ENCODE assay signal across 1 cellular context in the genomic region with DNA sequence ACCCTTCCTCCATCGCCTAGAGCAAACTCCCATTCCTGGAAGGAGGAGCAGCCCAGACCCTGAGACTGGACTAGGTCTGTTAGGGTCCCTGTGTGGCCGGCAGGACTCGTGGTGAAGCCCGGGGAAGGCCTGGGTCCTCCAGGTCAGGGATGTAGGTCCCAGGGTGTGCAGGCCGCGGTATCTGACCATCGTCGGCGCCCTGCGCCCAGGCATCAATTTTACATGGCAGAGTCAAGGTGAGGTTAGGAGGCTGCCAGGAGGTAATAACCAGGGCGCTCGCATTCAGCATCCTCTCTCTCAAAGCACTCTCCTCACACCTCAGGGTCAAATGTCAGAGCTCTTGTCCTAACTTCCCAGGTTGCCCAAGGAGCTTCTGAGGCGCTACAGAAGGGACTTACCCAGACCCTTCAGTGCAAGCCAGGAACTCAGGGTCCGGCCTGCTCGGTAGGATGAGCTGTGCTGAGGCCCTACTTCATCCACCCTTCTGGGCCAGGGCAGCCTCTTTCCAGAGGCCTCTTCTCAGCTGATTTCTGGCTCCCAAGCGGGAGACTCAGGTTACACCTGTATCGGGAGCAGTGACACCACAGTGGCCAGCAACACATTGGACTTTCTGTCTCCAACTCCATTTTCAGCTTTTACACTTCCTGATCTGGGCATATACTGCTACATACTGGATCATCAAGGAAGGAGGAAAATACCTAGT.
TF ChIP-seq lines count a peak whose summit lies in the region.

No MANE protein-coding gene starts in this region.

TF ChIP-seq in HepG2, 621 proteins besides CTCF, POLR2A, EP300 and RAD21 (continued from another document and continues in another):
- TF ChIP-seq, protein P1, sequence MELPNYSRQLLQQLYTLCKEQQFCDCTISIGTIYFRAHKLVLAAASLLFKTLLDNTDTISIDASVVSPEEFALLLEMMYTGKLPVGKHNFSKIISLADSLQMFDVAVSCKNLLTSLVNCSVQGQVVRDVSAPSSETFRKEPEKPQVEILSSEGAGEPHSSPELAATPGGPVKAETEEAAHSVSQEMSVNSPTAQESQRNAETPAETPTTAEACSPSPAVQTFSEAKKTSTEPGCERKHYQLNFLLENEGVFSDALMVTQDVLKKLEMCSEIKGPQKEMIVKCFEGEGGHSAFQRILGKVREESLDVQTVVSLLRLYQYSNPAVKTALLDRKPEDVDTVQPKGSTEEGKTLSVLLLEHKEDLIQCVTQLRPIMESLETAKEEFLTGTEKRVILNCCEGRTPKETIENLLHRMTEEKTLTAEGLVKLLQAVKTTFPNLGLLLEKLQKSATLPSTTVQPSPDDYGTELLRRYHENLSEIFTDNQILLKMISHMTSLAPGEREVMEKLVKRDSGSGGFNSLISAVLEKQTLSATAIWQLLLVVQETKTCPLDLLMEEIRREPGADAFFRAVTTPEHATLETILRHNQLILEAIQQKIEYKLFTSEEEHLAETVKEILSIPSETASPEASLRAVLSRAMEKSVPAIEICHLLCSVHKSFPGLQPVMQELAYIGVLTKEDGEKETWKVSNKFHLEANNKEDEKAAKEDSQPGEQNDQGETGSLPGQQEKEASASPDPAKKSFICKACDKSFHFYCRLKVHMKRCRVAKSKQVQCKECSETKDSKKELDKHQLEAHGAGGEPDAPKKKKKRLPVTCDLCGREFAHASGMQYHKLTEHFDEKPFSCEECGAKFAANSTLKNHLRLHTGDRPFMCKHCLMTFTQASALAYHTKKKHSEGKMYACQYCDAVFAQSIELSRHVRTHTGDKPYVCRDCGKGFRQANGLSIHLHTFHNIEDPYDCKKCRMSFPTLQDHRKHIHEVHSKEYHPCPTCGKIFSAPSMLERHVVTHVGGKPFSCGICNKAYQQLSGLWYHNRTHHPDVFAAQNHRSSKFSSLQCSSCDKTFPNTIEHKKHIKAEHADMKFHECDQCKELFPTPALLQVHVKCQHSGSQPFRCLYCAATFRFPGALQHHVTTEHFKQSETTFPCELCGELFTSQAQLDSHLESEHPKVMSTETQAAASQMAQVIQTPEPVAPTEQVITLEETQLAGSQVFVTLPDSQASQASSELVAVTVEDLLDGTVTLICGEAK (IDR thresholded peaks at IDR 0.05): no peak
- TF ChIP-seq, protein P1 (CRISPR knock-in tag; IDR thresholded peaks at IDR 0.05): no peak
- peak; percentile 77; the same call in 1 of the 2 replicates for TF ChIP-seq NAIF1 (CRISPR knock-in tag; IDR thresholded peaks at IDR 0.05; ENCODE audit: borderline replicate concordance)
- TF ChIP-seq, protein P2, sequence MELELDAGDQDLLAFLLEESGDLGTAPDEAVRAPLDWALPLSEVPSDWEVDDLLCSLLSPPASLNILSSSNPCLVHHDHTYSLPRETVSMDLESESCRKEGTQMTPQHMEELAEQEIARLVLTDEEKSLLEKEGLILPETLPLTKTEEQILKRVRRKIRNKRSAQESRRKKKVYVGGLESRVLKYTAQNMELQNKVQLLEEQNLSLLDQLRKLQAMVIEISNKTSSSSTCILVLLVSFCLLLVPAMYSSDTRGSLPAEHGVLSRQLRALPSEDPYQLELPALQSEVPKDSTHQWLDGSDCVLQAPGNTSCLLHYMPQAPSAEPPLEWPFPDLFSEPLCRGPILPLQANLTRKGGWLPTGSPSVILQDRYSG (CRISPR knock-in tag; IDR thresholded peaks at IDR 0.05): no peak
- peak; percentile 57; the same call in 1 of the 2 replicates for TF ChIP-seq GFI1 (CRISPR knock-in tag; IDR thresholded peaks at IDR 0.05; ENCODE audit: borderline replicate concordance)
- TF ChIP-seq RFXAP (CRISPR knock-in tag; IDR thresholded peaks at IDR 0.05; ENCODE audit: borderline replicate concordance): peak; percentile 5; the same call in 1 of the 2 replicates
- TF ChIP-seq ZNF225 (CRISPR knock-in tag; IDR thresholded peaks at IDR 0.05): peak; percentile 69; the same call in 1 of the 2 replicates
- TF ChIP-seq KDM6A (CRISPR knock-in tag; IDR thresholded peaks at IDR 0.05; ENCODE audit: low read depth): no peak
- 0 out of 2 replicates have a peak, but pooled peaks have one; percentile 14 for TF ChIP-seq ZNF33B (CRISPR knock-in tag; IDR thresholded peaks at IDR 0.05)
- TF ChIP-seq ZNF567 (CRISPR knock-in tag; IDR thresholded peaks at IDR 0.05; ENCODE audit: borderline replicate concordance): 0 out of 2 replicates have a peak, but pooled peaks have one; percentile 23
- TF ChIP-seq, protein P3, sequence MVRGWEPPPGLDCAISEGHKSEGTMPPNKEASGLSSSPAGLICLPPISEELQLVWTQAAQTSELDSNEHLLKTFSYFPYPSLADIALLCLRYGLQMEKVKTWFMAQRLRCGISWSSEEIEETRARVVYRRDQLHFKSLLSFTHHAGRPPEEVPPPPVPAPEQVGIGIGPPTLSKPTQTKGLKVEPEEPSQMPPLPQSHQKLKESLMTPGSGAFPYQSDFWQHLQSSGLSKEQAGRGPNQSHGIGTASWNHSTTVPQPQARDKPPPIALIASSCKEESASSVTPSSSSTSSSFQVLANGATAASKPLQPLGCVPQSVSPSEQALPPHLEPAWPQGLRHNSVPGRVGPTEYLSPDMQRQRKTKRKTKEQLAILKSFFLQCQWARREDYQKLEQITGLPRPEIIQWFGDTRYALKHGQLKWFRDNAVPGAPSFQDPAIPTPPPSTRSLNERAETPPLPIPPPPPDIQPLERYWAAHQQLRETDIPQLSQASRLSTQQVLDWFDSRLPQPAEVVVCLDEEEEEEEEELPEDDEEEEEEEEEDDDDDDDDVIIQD (CRISPR knock-in tag; IDR thresholded peaks at IDR 0.05; ENCODE audit: low read depth): 0 out of 2 replicates have a peak, but pooled peaks have one; percentile 10
- no peak for TF ChIP-seq BHLHE40 (IDR thresholded peaks at IDR 0.05; ENCODE audit: low read length)
- TF ChIP-seq, protein P4, sequence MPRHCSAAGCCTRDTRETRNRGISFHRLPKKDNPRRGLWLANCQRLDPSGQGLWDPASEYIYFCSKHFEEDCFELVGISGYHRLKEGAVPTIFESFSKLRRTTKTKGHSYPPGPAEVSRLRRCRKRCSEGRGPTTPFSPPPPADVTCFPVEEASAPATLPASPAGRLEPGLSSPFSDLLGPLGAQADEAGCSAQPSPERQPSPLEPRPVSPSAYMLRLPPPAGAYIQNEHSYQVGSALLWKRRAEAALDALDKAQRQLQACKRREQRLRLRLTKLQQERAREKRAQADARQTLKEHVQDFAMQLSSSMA (CRISPR knock-in tag; IDR thresholded peaks at IDR 0.05): peak; percentile 60; the same call in 1 of the 2 replicates
- TF ChIP-seq, protein P5, sequence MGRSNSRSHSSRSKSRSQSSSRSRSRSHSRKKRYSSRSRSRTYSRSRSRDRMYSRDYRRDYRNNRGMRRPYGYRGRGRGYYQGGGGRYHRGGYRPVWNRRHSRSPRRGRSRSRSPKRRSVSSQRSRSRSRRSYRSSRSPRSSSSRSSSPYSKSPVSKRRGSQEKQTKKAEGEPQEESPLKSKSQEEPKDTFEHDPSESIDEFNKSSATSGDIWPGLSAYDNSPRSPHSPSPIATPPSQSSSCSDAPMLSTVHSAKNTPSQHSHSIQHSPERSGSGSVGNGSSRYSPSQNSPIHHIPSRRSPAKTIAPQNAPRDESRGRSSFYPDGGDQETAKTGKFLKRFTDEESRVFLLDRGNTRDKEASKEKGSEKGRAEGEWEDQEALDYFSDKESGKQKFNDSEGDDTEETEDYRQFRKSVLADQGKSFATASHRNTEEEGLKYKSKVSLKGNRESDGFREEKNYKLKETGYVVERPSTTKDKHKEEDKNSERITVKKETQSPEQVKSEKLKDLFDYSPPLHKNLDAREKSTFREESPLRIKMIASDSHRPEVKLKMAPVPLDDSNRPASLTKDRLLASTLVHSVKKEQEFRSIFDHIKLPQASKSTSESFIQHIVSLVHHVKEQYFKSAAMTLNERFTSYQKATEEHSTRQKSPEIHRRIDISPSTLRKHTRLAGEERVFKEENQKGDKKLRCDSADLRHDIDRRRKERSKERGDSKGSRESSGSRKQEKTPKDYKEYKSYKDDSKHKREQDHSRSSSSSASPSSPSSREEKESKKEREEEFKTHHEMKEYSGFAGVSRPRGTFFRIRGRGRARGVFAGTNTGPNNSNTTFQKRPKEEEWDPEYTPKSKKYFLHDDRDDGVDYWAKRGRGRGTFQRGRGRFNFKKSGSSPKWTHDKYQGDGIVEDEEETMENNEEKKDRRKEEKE (IDR thresholded peaks at IDR 0.05): no peak
- no peak for TF ChIP-seq STAT5B (CRISPR knock-in tag; IDR thresholded peaks at IDR 0.05)
- TF ChIP-seq ZNF841 (CRISPR knock-in tag; IDR thresholded peaks at IDR 0.05; ENCODE audit: borderline replicate concordance): no peak
- 0 out of 2 replicates have a peak, but pooled peaks have one; percentile 63 for TF ChIP-seq ZSCAN22 (CRISPR knock-in tag; IDR thresholded peaks at IDR 0.05)
- TF ChIP-seq, protein P6, sequence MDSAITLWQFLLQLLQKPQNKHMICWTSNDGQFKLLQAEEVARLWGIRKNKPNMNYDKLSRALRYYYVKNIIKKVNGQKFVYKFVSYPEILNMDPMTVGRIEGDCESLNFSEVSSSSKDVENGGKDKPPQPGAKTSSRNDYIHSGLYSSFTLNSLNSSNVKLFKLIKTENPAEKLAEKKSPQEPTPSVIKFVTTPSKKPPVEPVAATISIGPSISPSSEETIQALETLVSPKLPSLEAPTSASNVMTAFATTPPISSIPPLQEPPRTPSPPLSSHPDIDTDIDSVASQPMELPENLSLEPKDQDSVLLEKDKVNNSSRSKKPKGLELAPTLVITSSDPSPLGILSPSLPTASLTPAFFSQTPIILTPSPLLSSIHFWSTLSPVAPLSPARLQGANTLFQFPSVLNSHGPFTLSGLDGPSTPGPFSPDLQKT (CRISPR knock-in tag; IDR thresholded peaks at IDR 0.05; ENCODE audit: borderline replicate concordance): no peak
- TF ChIP-seq, protein P7, sequence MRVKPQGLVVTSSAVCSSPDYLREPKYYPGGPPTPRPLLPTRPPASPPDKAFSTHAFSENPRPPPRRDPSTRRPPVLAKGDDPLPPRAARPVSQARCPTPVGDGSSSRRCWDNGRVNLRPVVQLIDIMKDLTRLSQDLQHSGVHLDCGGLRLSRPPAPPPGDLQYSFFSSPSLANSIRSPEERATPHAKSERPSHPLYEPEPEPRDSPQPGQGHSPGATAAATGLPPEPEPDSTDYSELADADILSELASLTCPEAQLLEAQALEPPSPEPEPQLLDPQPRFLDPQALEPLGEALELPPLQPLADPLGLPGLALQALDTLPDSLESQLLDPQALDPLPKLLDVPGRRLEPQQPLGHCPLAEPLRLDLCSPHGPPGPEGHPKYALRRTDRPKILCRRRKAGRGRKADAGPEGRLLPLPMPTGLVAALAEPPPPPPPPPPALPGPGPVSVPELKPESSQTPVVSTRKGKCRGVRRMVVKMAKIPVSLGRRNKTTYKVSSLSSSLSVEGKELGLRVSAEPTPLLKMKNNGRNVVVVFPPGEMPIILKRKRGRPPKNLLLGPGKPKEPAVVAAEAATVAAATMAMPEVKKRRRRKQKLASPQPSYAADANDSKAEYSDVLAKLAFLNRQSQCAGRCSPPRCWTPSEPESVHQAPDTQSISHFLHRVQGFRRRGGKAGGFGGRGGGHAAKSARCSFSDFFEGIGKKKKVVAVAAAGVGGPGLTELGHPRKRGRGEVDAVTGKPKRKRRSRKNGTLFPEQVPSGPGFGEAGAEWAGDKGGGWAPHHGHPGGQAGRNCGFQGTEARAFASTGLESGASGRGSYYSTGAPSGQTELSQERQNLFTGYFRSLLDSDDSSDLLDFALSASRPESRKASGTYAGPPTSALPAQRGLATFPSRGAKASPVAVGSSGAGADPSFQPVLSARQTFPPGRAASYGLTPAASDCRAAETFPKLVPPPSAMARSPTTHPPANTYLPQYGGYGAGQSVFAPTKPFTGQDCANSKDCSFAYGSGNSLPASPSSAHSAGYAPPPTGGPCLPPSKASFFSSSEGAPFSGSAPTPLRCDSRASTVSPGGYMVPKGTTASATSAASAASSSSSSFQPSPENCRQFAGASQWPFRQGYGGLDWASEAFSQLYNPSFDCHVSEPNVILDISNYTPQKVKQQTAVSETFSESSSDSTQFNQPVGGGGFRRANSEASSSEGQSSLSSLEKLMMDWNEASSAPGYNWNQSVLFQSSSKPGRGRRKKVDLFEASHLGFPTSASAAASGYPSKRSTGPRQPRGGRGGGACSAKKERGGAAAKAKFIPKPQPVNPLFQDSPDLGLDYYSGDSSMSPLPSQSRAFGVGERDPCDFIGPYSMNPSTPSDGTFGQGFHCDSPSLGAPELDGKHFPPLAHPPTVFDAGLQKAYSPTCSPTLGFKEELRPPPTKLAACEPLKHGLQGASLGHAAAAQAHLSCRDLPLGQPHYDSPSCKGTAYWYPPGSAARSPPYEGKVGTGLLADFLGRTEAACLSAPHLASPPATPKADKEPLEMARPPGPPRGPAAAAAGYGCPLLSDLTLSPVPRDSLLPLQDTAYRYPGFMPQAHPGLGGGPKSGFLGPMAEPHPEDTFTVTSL (CRISPR knock-in tag; IDR thresholded peaks at IDR 0.05; ENCODE audit: borderline replicate concordance): 0 out of 2 replicates have a peak, but pooled peaks have one; percentile 65
- TF ChIP-seq TAF1 (CRISPR knock-in tag; IDR thresholded peaks at IDR 0.05): 0 out of 2 replicates have a peak, but pooled peaks have one; percentile 13
- TF ChIP-seq, protein P8, sequence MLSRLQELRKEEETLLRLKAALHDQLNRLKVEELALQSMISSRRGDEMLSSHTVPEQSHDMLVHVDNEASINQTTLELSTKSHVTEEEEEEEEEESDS (CRISPR knock-in tag; IDR thresholded peaks at IDR 0.05; ENCODE audit: borderline replicate concordance): 0 out of 2 replicates have a peak, but pooled peaks have one; percentile 53
- TF ChIP-seq, protein P9, sequence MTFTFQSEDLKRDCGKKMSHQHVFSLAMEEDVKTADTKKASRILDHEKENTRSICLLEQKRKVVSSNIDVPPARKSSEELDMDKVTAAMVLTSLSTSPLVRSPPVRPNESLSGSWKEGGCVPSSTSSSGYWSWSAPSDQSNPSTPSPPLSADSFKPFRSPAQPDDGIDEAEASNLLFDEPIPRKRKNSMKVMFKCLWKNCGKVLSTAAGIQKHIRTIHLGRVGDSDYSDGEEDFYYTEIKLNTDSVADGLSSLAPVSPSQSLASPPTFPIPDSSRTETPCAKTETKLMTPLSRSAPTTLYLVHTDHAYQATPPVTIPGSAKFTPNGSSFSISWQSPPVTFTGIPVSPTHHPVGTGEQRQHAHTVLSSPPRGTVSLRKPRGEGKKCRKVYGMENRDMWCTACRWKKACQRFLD (CRISPR knock-in tag; IDR thresholded peaks at IDR 0.05; ENCODE audit: borderline replicate concordance): no peak
